Comparison of ENCODE assay signal across 18 cellular contexts in the genomic region with DNA sequence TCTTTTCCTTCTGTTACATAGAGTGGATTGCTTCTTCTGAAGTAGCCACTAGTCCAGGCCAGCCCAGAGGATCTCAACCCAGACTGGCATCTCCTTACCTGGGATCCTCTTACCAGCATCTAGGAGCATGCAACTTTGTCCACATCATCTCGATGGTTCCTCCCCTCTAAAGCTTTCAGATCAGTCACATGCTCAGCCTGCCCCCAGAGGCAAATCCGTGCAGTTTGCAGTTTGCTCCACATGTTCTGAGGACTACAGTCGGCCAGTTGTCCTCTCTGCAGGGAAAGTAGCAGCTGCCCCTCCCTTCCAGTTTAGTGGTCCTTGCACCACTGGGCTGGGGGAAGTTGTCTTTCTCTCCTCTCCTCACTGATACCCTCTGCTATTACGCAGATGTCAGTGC.
A peak's percentile ranks its signal among the peaks of the same experiment; 100 is the strongest.
DNase-seq lines count a peak whose midpoint lies in the region; ATAC-seq and TF ChIP-seq lines count a peak whose summit lies in the region.
"Had no signal": no experiment of that assay in that cellular context is flagged by ENCODE, and none has a peak within 500 bp of the region (broad histone marks: within the 10 kb centered on the region; RNA-seq: fewer than 3 reads in every experiment).

No MANE protein-coding gene starts in this region.

- H3K4me1 Mint-ChIP-seq in WTC11: no peaks in the 10 kb centered on the region
- H3K4me1 Mint-ChIP-seq in nephron progenitor cell: peaks cover 15% of the 10 kb centered on the region
- H3K4me1 Mint-ChIP-seq: activated naive CD8-positive, alpha-beta T cell treated with anti-CD3 and anti-CD28 coated beads for 36 hours had no signal

- no peak overlapping the region for H3K27ac Mint-ChIP-seq in WTC11
- H3K27ac Mint-ChIP-seq in nephron progenitor cell: no peak overlapping the region
- H3K27ac Mint-ChIP-seq: activated naive CD8-positive, alpha-beta T cell treated with anti-CD3 and anti-CD28 coated beads for 36 hours; activated T-helper 1 cell treated with anti-CD3 and anti-CD28 coated beads, Interleukin-12 subunit alpha, Interleukin-12 subunit beta, Interleukin-2, Interleukin-4 antibody, amounts not matched to agents 30 ng/mL and 10 ng/mL and 1 ng/mL, durations not matched to agents 14 hours and 24 hours and 36 hours had no signal

- H3K9me3 Mint-ChIP-seq in WTC11: no peaks in the 10 kb centered on the region; the same call in 1 of the 2 replicates
- no peaks in the 10 kb centered on the region for H3K9me3 Mint-ChIP-seq in nephron progenitor cell
- H3K9me3 Mint-ChIP-seq: activated naive CD8-positive, alpha-beta T cell treated with anti-CD3 and anti-CD28 coated beads for 36 hours; activated T-helper 1 cell treated with anti-CD3 and anti-CD28 coated beads, Interleukin-12 subunit alpha, Interleukin-12 subunit beta, Interleukin-2, Interleukin-4 antibody, amounts not matched to agents 30 ng/mL and 10 ng/mL and 1 ng/mL, durations not matched to agents 14 hours and 24 hours and 36 hours had no signal

- POLR2A ChIA-PET in WTC11 (lab: Charles Lee): no interaction called here

- TF ChIP-seq CTCF in WTC11 (IDR thresholded peaks at IDR 0.05): no peak
- TF ChIP-seq CTCF in nephron progenitor cell (IDR thresholded peaks at IDR 0.05): no peak

- ATAC-seq in WTC11 (peak; percentile 39), GM21360 (IDR thresholded peaks at IDR 0.05; ENCODE audit: unreplicated experiment) (no peak)
- ATAC-seq: left lobe of liver had no signal

- CTCF ChIA-PET in WTC11 (lab: Charles Lee): interaction anchor here (2.1 kb wide), 1 partner anchor 162 kb away, joined by 6 read pairs; no protein-coding TSS in a partner anchor

- H3K36me3 Mint-ChIP-seq in WTC11: no peaks in the 10 kb centered on the region
- H3K36me3 Mint-ChIP-seq in nephron progenitor cell (ENCODE audit: low read depth): no peaks in the 10 kb centered on the region
- H3K36me3 Mint-ChIP-seq: activated naive CD8-positive, alpha-beta T cell treated with anti-CD3 and anti-CD28 coated beads for 36 hours had no signal

- H3K27me3 Mint-ChIP-seq in WTC11 (ENCODE audit: low read depth) (no peaks in the 10 kb centered on the region), nephron progenitor cell (ENCODE audit: low read depth, poor library complexity) (peaks cover 6% of the 10 kb centered on the region)
- H3K27me3 Mint-ChIP-seq: activated naive CD8-positive, alpha-beta T cell treated with anti-CD3 and anti-CD28 coated beads for 36 hours had no signal

- peak; percentile 18 for DNase-seq in DMS 273 (lab: John Stamatoyannopoulos, UW; ENCODE audit: unreplicated experiment)
- DNase-seq in DMS 273 treated with DMSO at 0.1 percent for 48 hours (lab: John Stamatoyannopoulos, UW): no peak
- peak; percentile 21 for DNase-seq in HuH-7 (ENCODE audit: low spot score)
- DNase-seq in WTC11 (ENCODE audit: low spot score): no peak
- peak; percentile 39 for DNase-seq in left kidney (ENCODE audit: low read depth, low spot score)
- DNase-seq in nephron progenitor cell: no peak
- no peak for DNase-seq in HCEC 1CT
- DNase-seq: activated naive CD8-positive, alpha-beta T cell treated with anti-CD3 and anti-CD28 coated beads for 36 hours; C1 segment of cervical spinal cord; cortex of kidney; NCI-H1694; occipital lobe; SIG-M5; stimulated activated naive CD4-positive, alpha-beta T cell; thyroid gland had no signal

- no peak overlapping the region for H3K4me3 Mint-ChIP-seq in WTC11
- H3K4me3 Mint-ChIP-seq in nephron progenitor cell: no peak overlapping the region
- H3K4me3 Mint-ChIP-seq: activated naive CD8-positive, alpha-beta T cell treated with anti-CD3 and anti-CD28 coated beads for 36 hours; activated T-helper 1 cell treated with anti-CD3 and anti-CD28 coated beads, Interleukin-12 subunit alpha, Interleukin-12 subunit beta, Interleukin-2, Interleukin-4 antibody, amounts not matched to agents 30 ng/mL and 10 ng/mL and 1 ng/mL, durations not matched to agents 14 hours and 24 hours and 36 hours had no signal

TF ChIP-seq in WTC11, 78 proteins besides CTCF, POLR2A, EP300 and RAD21 (continues in another document):
- TF ChIP-seq, protein P1, sequence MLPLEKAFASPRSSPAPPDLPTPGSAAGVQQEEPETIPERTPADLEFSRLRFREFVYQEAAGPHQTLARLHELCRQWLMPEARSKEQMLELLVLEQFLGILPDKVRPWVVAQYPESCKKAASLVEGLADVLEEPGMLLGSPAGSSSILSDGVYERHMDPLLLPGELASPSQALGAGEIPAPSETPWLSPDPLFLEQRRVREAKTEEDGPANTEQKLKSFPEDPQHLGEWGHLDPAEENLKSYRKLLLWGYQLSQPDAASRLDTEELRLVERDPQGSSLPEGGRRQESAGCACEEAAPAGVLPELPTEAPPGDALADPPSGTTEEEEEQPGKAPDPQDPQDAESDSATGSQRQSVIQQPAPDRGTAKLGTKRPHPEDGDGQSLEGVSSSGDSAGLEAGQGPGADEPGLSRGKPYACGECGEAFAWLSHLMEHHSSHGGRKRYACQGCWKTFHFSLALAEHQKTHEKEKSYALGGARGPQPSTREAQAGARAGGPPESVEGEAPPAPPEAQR (CRISPR knock-in tag; IDR thresholded peaks at IDR 0.05): no peak
- TF ChIP-seq EMX1 (CRISPR knock-in tag; IDR thresholded peaks at IDR 0.05) (no peak), SOX15 (CRISPR knock-in tag; IDR thresholded peaks at IDR 0.05) (no peak), ELF4 (CRISPR knock-in tag; IDR thresholded peaks at IDR 0.05; ENCODE audit: low read depth) (no peak), ETV6 (CRISPR knock-in tag; IDR thresholded peaks at IDR 0.05) (no peak), NFYB (CRISPR knock-in tag; conservative IDR thresholded peaks at IDR 0.05; ENCODE audit: low read depth) (no peak)
- TF ChIP-seq, protein P2, sequence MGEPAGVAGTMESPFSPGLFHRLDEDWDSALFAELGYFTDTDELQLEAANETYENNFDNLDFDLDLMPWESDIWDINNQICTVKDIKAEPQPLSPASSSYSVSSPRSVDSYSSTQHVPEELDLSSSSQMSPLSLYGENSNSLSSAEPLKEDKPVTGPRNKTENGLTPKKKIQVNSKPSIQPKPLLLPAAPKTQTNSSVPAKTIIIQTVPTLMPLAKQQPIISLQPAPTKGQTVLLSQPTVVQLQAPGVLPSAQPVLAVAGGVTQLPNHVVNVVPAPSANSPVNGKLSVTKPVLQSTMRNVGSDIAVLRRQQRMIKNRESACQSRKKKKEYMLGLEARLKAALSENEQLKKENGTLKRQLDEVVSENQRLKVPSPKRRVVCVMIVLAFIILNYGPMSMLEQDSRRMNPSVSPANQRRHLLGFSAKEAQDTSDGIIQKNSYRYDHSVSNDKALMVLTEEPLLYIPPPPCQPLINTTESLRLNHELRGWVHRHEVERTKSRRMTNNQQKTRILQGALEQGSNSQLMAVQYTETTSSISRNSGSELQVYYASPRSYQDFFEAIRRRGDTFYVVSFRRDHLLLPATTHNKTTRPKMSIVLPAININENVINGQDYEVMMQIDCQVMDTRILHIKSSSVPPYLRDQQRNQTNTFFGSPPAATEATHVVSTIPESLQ (CRISPR knock-in tag; IDR thresholded peaks at IDR 0.05): no peak
- TF ChIP-seq, protein P3, sequence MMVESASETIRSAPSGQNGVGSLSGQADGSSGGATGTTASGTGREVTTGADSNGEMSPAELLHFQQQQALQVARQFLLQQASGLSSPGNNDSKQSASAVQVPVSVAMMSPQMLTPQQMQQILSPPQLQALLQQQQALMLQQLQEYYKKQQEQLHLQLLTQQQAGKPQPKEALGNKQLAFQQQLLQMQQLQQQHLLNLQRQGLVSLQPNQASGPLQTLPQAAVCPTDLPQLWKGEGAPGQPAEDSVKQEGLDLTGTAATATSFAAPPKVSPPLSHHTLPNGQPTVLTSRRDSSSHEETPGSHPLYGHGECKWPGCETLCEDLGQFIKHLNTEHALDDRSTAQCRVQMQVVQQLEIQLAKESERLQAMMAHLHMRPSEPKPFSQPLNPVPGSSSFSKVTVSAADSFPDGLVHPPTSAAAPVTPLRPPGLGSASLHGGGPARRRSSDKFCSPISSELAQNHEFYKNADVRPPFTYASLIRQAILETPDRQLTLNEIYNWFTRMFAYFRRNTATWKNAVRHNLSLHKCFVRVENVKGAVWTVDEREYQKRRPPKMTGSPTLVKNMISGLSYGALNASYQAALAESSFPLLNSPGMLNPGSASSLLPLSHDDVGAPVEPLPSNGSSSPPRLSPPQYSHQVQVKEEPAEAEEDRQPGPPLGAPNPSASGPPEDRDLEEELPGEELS (CRISPR knock-in tag; IDR thresholded peaks at IDR 0.05): no peak
- TF ChIP-seq, protein P4, sequence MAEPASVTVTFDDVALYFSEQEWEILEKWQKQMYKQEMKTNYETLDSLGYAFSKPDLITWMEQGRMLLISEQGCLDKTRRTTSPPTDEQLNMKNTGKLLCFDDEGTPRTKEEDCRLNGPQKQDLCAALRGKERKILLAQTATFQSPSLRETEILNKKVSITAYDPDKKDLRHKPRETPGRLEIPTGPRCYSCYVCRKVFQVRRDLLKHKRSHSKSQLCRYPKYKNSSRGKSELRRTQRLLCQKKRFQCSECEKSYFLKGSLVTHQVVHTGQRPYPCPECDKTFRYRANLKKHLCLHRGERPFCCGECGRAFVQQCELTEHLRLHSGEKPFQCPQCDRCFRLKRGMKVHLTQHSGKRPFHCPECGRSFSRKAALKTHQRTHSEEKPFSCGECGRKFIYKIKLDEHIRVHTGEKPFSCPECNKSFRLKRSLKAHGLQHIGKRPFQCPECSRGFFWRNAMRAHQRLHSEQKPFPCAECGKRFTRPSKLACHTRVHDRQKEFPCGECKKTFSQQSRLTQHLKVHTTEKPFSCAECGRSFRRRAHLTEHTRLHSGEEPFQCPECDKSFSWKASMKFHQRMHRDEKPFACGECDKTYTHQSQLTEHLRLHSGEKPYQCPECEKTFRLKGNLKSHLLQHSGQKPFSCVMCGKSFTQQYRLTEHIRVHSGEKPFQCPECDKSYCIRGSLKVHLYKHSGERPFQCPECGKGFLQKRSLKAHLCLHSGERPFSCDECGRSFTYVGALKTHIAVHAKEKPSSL (CRISPR knock-in tag; conservative IDR thresholded peaks at IDR 0.05): no peak

Comparison
In these comparisons a context has a peak if more than half of its experiments do, and no peak if none do; other contexts are left out.
1. DNase-seq: peak in DMS 273 (single experiment), HuH-7 (single experiment) and left kidney (single experiment); none in DMS 273 treated with DMSO at 0.1 percent for 48 hours (single experiment), WTC11 (single experiment), nephron progenitor cell (single experiment) and HCEC 1CT (single experiment).